Comparison of ENCODE assay signal across 8 cellular contexts in the genomic region with DNA sequence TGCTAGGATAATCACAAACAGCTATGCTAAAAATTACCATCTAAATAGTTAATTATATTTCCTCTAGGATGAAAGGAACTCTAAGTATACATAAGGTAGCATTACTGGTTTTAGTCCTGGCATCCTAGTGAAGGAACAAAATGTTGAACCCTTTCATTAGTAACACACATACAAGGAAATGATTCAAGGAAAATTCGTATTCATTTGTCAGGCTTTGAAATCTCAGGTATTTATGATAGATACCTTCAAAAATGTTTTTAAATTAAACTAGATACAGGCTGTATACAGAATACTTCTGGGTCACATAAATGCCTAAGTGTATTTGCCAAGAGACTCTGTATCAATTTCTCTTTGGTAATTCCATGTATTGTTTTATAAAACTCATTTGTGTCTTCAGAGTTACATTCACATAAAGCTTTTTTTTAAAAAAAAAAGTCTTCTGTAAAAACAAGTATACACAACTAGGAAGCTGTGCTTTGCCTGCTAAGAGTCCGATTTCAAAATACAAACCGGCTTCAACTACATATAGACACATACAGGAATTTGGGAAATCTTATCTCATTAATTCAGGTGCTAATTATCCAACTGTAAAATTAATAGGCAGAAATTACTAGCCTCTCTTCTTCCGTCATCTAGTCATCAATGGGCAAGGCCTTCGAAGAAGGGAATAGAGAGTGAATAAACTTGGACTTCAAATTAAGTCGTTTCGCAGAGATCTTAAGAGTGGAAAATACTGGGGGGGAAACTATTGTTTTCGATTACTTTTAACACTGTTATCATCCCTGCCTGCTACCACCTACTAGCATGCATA. TPM values are rescaled to one million over a fixed set of nuclear protein-coding genes. Genes with fewer than 3 reads are reported as not detected.
DNase-seq lines count a peak whose midpoint lies in the region; FAIRE-seq and TF ChIP-seq lines count a peak whose summit lies in the region.

No MANE protein-coding gene starts in this region.

- peak overlapping the region; percentile 85 for H3K27ac ChIP-seq in cardiac muscle cell
- peak overlapping the region; percentile 91 for H3K27ac ChIP-seq in astrocyte (ENCODE audit: low read depth, low read length)
- H3K27ac ChIP-seq in mesenchymal stem cell (ENCODE audit: low read length, poor library complexity, severe bottlenecking), result no peak overlapping the region
- H3K27ac ChIP-seq in uterus, result peak overlapping the region in 1 of 2 donors; percentile 83

- no peaks in the 10 kb centered on the region for H3K36me3 ChIP-seq in cardiac muscle cell
- H3K36me3 ChIP-seq in astrocyte (ENCODE audit: insufficient read depth, low read length), result no peaks in the 10 kb centered on the region
- peaks cover 0 to 6% of the 10 kb centered on the region in 2 experiments for H3K36me3 ChIP-seq in mesenchymal stem cell (ENCODE audit: control insufficient read depth in 1 of 2, insufficient read depth in 2 of 2, low read depth in 1 of 2, low read length in 2 of 2)
- H3K36me3 ChIP-seq in uterus, result no peaks in the 10 kb centered on the region

- H3K9ac ChIP-seq in astrocyte (ENCODE audit: low read length) (peak overlapping the region; percentile 96), mesenchymal stem cell (ENCODE audit: low read length) (peak overlapping the region; percentile 96)

- DNase-seq in cardiac muscle cell (ENCODE audit: low read depth in 1 of 2, low spot score in 1 of 2) (peak in 1 of 2 donors; percentile 13), cardiac septum (ENCODE audit: low spot score) (no peak), astrocyte (ENCODE audit: low read depth) (peak; percentile 6), mesenchymal stem cell (no peak), uterus (no peak), ureter (ENCODE audit: low spot score) (no peak), NCI-H187 (lab: John Stamatoyannopoulos, UW) (no peak), cortex of kidney (lab: John Stamatoyannopoulos, UW) (no peak)

- H3K9me3 ChIP-seq in cardiac muscle cell (ENCODE audit: low read depth) (no peaks in the 10 kb centered on the region), astrocyte (ENCODE audit: insufficient read depth, low read depth, low read length) (no peaks in the 10 kb centered on the region), mesenchymal stem cell (ENCODE audit: control insufficient read depth, low read length) (no peaks in the 10 kb centered on the region), uterus (no peaks in the 10 kb centered on the region)

- H3K4ac ChIP-seq in mesenchymal stem cell (ENCODE audit: low read depth in 1 of 2, low read length in 2 of 2), result no peak overlapping the region

- no peaks in the 10 kb centered on the region for H3K36me3 Mint-ChIP-seq in astrocyte (ENCODE audit: low read depth, unreplicated experiment)

- no peak overlapping the region for H3K14ac ChIP-seq in mesenchymal stem cell (ENCODE audit: low read length in 2 of 2)

- no peaks in the 10 kb centered on the region for H3K9me3 Mint-ChIP-seq in astrocyte (ENCODE audit: unreplicated experiment)

- H2BK12ac ChIP-seq in mesenchymal stem cell (ENCODE audit: low read length in 2 of 2), result no peak overlapping the region

- 67% methylated on average over 1 of the region's 8 CpGs for WGBS in mesenchymal stem cell

- H3K27me3 Mint-ChIP-seq in astrocyte (ENCODE audit: low read depth, unreplicated experiment), result no peaks in the 10 kb centered on the region

- no peaks in the 10 kb centered on the region for H3K79me1 ChIP-seq in mesenchymal stem cell (replicated peaks; ENCODE audit: low read length, poor library complexity, severe bottlenecking)

- H3K79me2 ChIP-seq in astrocyte (ENCODE audit: insufficient read depth, low read length), result peaks cover 60% of the 10 kb centered on the region

- intact Hi-C loops in cardiac septum (cut with DNase I) (loop anchor here (5.0 kb wide), 1 partner anchor 168 kb away; a partner anchor contains a TSS), uterus (cut with DNase I; ENCODE audit: low total_unique reads) (no loop called here)

- TF ChIP-seq CTCF in cardiac muscle cell (IDR thresholded peaks at IDR 0.05; ENCODE audit: low read depth, low read length) (no peak), astrocyte (IDR thresholded peaks at IDR 0.05; ENCODE audit: insufficient read depth, low read depth, low read length) (no peak), uterus (IDR thresholded peaks at IDR 0.05) (no peak)

- no peak overlapping the region for H2BK15ac ChIP-seq in mesenchymal stem cell (ENCODE audit: low read depth, poor library complexity, severe bottlenecking)

- peak overlapping the region; percentile 89 for H3K27ac Mint-ChIP-seq in astrocyte (ENCODE audit: unreplicated experiment)

- H3K27me3 ChIP-seq in cardiac muscle cell (no peaks in the 10 kb centered on the region), astrocyte (ENCODE audit: insufficient read depth, low read length) (no peaks in the 10 kb centered on the region), mesenchymal stem cell (ENCODE audit: control insufficient read depth in 1 of 2, insufficient read depth in 1 of 2, low read length in 2 of 2) (no peaks in the 10 kb centered on the region), uterus (no peaks in the 10 kb centered on the region)

- no peak overlapping the region for H2BK5ac ChIP-seq in mesenchymal stem cell (ENCODE audit: low read depth, low read length, poor library complexity, severe bottlenecking)

- H3K18ac ChIP-seq in mesenchymal stem cell (ENCODE audit: low read depth in 1 of 2, low read length in 2 of 2), result no peak overlapping the region

- H4K91ac ChIP-seq in mesenchymal stem cell (ENCODE audit: low read length), result no peak overlapping the region

- peaks cover 8% of the 10 kb centered on the region for H3K4me1 Mint-ChIP-seq in astrocyte (ENCODE audit: low read depth, unreplicated experiment)

- peak overlapping the region; percentile 92 for H3K4me3 Mint-ChIP-seq in astrocyte (ENCODE audit: unreplicated experiment)

- H4K8ac ChIP-seq in mesenchymal stem cell (ENCODE audit: low read length), result no peak overlapping the region

- peak overlapping the region; percentile 89 for H3K4me2 ChIP-seq in astrocyte (ENCODE audit: low read length)
- H3K4me2 ChIP-seq in mesenchymal stem cell (ENCODE audit: low read length, poor library complexity, severe bottlenecking), result peak overlapping the region; percentile 42

- H2AFZ ChIP-seq in astrocyte (ENCODE audit: low read depth, low read length), result no peak overlapping the region
- H2AFZ ChIP-seq in mesenchymal stem cell (ENCODE audit: low read depth, low read length), result no peak overlapping the region

- H3K4me1 ChIP-seq in cardiac muscle cell (ENCODE audit: low read depth), result peaks cover 14% of the 10 kb centered on the region
- H3K4me1 ChIP-seq in astrocyte (ENCODE audit: insufficient read depth, low read length), result peaks cover 3% of the 10 kb centered on the region
- H3K4me1 ChIP-seq in mesenchymal stem cell (ENCODE audit: control insufficient read depth, insufficient read depth, low read depth, low read length), result no peaks in the 10 kb centered on the region
- H3K4me1 ChIP-seq in uterus, result peaks cover 0 to 32% of the 10 kb centered on the region in 2 donors

- peaks cover 27% of the 10 kb centered on the region for H4K20me1 ChIP-seq in astrocyte (ENCODE audit: insufficient read depth, low read length)

- no peak for TF ChIP-seq POLR2A in uterus (IDR thresholded peaks at IDR 0.05)

- no peak overlapping the region for H3K23ac ChIP-seq in mesenchymal stem cell (ENCODE audit: low read length in 2 of 2)

- H2AK5ac ChIP-seq in mesenchymal stem cell (ENCODE audit: low read length, severe bottlenecking), result no peak overlapping the region

- H3K4me3 ChIP-seq in cardiac muscle cell (peak overlapping the region; percentile 68), astrocyte (ENCODE audit: insufficient read depth, low read depth, low read length) (peak overlapping the region; percentile 94), mesenchymal stem cell (ENCODE audit: insufficient read depth in 1 of 2, low read depth in 1 of 2, low read length in 2 of 2) (peak overlapping the region in 1 of 2 experiments; percentile 90), uterus (peak overlapping the region; percentile 88 to 94)

- no peak for FAIRE-seq in astrocyte (lab: Jason Lieb, UNC)

- H2BK120ac ChIP-seq in mesenchymal stem cell (ENCODE audit: low read depth, low read length), result no peak overlapping the region

RNA-seq across cellular contexts. Expression of a gene that starts 1.3 kb away (rescaled TPM):
- total RNA-seq in cardiac muscle cell (19.9 and 24.6 TPM in 2 replicates), cardiac septum (40.9 TPM), astrocyte (52.5 and 53.2 TPM in 2 replicates), uterus (10 to 100 TPM; 24.8 to 73.9 (median 47.6) TPM), ureter (72.3 TPM)
- 25.2 and 27.9 TPM in 2 replicates for polyA plus RNA-seq in cardiac muscle cell
- polyA plus RNA-seq in mesenchymal stem cell (2013, experiment 1 of 2), result 21.1 TPM
- polyA plus RNA-seq in mesenchymal stem cell (2013, experiment 2 of 2), result 17.6 TPM
